Comparison of ENCODE assay signal across 20 cellular contexts in genomic region chr13:24984134-24984533, GRCh38.
DNase-seq lines count a peak whose midpoint lies in the region; TF ChIP-seq lines count a peak whose summit lies in the region.
"Had no signal": no experiment of that assay in that cellular context is flagged by ENCODE, and none has a peak within 500 bp of the region (broad histone marks: within the 10 kb centered on the region; RNA-seq: fewer than 3 reads in every experiment).

No MANE protein-coding gene starts in this region.

- no peak for TF ChIP-seq EP300 in transverse colon (IDR thresholded peaks at IDR 0.05; ENCODE audit: low read depth)

- intact Hi-C loops in transverse colon (cut with DNase I; ENCODE audit: low total_unique reads), result no loop called here

- no peaks in the 10 kb centered on the region for H3K9me3 ChIP-seq in transverse colon
- H3K9me3 ChIP-seq: A549, HAP-1 had no signal

- DNase-seq in medulla oblongata (ENCODE audit: extremely low spot score) (peak; percentile 24), renal cortical epithelial cell (ENCODE audit: low read depth) (peak; percentile 56), DMS 273 treated with DMSO at 0.1 percent for 48 hours (lab: John Stamatoyannopoulos, UW) (no peak), transverse colon (no peak), NCI-H345 (lab: John Stamatoyannopoulos, UW) (no peak)
- no peak for DNase-seq in stimulated activated CD4-positive, alpha-beta T cell treated with anti-CD3 and anti-CD28 coated beads, Interleukin-2, amount 100 ng/mL, for 24 hours
- DNase-seq: 8988T; ACHN; AML-193; C1 segment of cervical spinal cord; Calu3; CD4-positive, alpha-beta memory T cell; COR-L47; DMS153; DND-41; GOT3; HFFc6 had no signal

- TF ChIP-seq POLR2A in transverse colon (IDR thresholded peaks at IDR 0.05), result no peak

- 89% methylated on average over 5 of the region's 5 CpGs; no CpG with 5 or more reads in 1 of the 2 donors for WGBS in transverse colon (ENCODE audit: low coverage in 1 of 2), 2 donors

- no peak for TF ChIP-seq CTCF in transverse colon (IDR thresholded peaks at IDR 0.05)

- no peak overlapping the region for H3K4me3 ChIP-seq in transverse colon
- H3K4me3 ChIP-seq: A549, HAP-1 had no signal

- H3K36me3 ChIP-seq in transverse colon, result no peaks in the 10 kb centered on the region
- H3K36me3 ChIP-seq: HAP-1 had no signal

- H3K4me1 ChIP-seq in transverse colon, result peaks cover 0 to 15% (median 3%) of the 10 kb centered on the region in 4 donors
- H3K4me1 ChIP-seq: A549, HAP-1 had no signal

- peaks cover 8% of the 10 kb centered on the region for H3K27me3 ChIP-seq in transverse colon

- in situ Hi-C loops in transverse colon (cut with MboI; ENCODE audit: low pct_ligation_motif_present in 1 of 4, low pct_unique_long_range_greater_than_20kb in 1 of 4, low sequenced_read_pairs in 3 of 4), result loop anchor here in 1 of 4 donors (25.0 kb wide), 1 partner anchor 297 kb away; the partner anchor contains the start of gene ATP12A

- H3K27ac ChIP-seq in angular gyrus (ENCODE audit: low read depth, low read length) (peak overlapping the region; percentile 22), transverse colon (no peak overlapping the region)
- H3K27ac ChIP-seq: A549 had no signal

Comparison
In these comparisons a context has a peak if more than half of its experiments do, and no peak if none do; other contexts are left out.
1. DNase-seq: peak in medulla oblongata (single experiment) and renal cortical epithelial cell (single experiment); none in DMS 273 treated with DMSO at 0.1 percent for 48 hours (single experiment), transverse colon (single experiment), NCI-H345 (single experiment) and stimulated activated CD4-positive, alpha-beta T cell treated with anti-CD3 and anti-CD28 coated beads, Interleukin-2, amount 100 ng/mL, for 24 hours (0 of 2).